Comparison of ENCODE assay signal across 13 cellular contexts in genomic region chr3:48928679-48929078, GRCh38. TPM values are rescaled to one million over a fixed set of nuclear protein-coding genes. Genes with fewer than 3 reads are reported as not detected.
DNase-seq lines count a peak whose midpoint lies in the region; ATAC-seq, FAIRE-seq and TF ChIP-seq lines count a peak whose summit lies in the region.
"Had no signal": no experiment of that assay in that cellular context is flagged by ENCODE, and none has a peak within 500 bp of the region (broad histone marks: within the 10 kb centered on the region; RNA-seq: fewer than 3 reads in every experiment).

No MANE protein-coding gene starts in this region.

- no peaks in the 10 kb centered on the region; the same call in none of the 2 replicates for H4K20me1 ChIP-seq in GM12878 (ENCODE audit: control insufficient read depth, insufficient read depth)

- TF ChIP-seq CTCF in GM12878 (IDR thresholded peaks at IDR 0.05 in 2 of 3, conservative IDR thresholded peaks at IDR 0.05 in 1 of 3; ENCODE audit: control insufficient read depth in 2 of 3, extremely low read depth in 1 of 3, insufficient read depth in 1 of 3, low read depth in 3 of 3, low read length in 3 of 3) (no peak), mucosa of descending colon (IDR thresholded peaks at IDR 0.05) (no peak)

- BruUV-seq in GM12878 (replicated peaks; lab: Mats Ljungman, UMichigan), result no TSS peak

- H3K4me2 ChIP-seq in GM12878 (ENCODE audit: control insufficient read depth, insufficient read depth), result peak overlapping the region; percentile 67

- H3K27ac Mint-ChIP-seq in activated naive CD4-positive, alpha-beta T cell treated with anti-CD3 and anti-CD28 coated beads, Interleukin-2, amount 50 U/mL, for 24 hours, result peak overlapping the region; percentile 12

- H3K79me2 ChIP-seq in GM12878 (ENCODE audit: control insufficient read depth, insufficient read depth, low read length), result peaks cover 66% of the 10 kb centered on the region

- CTCF ChIA-PET in GM12878 (lab: Yijun Ruan, JAX), result interaction anchor here (0.5 to 4.0 kb wide), 9 partner anchors 8 to 242 kb away, joined by 3 to 18 read pairs (median 4); partner anchors contain the start of genes ARIH2 and NCKIPSD

- POLR2A ChIA-PET in GM12878 (lab: Charles Lee), result interaction anchor here (0.6 to 2.7 kb wide), 5 partner anchors 10 to 189 kb away, joined by 4 to 14 read pairs (median 4); partner anchors contain the start of genes ARIH2, SLC25A20 and WDR6

- peak overlapping the region; percentile 51 for H3K4me3 Mint-ChIP-seq in activated naive CD4-positive, alpha-beta T cell treated with anti-CD3 and anti-CD28 coated beads, Interleukin-2, amount 50 U/mL, for 24 hours

- in situ Hi-C loops in GM12878 (cut with MboI), result no loop called here

- H3K4me1 Mint-ChIP-seq in activated naive CD4-positive, alpha-beta T cell treated with anti-CD3 and anti-CD28 coated beads, Interleukin-2, amount 50 U/mL, for 24 hours, result peaks cover 64% of the 10 kb centered on the region

- SMC1A ChIA-PET in GM12878 (lab: Charles Lee; ENCODE audit: uncharacterized antibody, unreplicated experiment), result interaction anchor here (1.0 to 5.3 kb wide), 7 partner anchors 10 to 109 kb away, joined by 3 to 23 read pairs (median 5); partner anchors contain the start of gene ARIH2

- H3K9me3 ChIP-seq in GM12878 (replicated peaks; ENCODE audit: control insufficient read depth, insufficient read depth, low read length) (no peaks in the 10 kb centered on the region), mucosa of descending colon (no peaks in the 10 kb centered on the region)
- no peaks in the 10 kb centered on the region for H3K9me3 ChIP-seq in effector memory CD4-positive, alpha-beta T cell (ENCODE audit: control insufficient read depth, low read length)

- no peak overlapping the region; the same call in 1 of the 2 replicates for H3K9ac ChIP-seq in GM12878 (ENCODE audit: control insufficient read depth, insufficient read depth, low read length)

- no peak overlapping the region; the same call in 1 of the 2 replicates for H3K27ac ChIP-seq in GM12878 (ENCODE audit: control insufficient read depth, insufficient read depth)
- H3K27ac ChIP-seq in effector memory CD4-positive, alpha-beta T cell (ENCODE audit: insufficient read depth, low read length, poor library complexity, severe bottlenecking), result no peak overlapping the region
- H3K27ac ChIP-seq: HL-60 had no signal

- H3K9me3 Mint-ChIP-seq in activated naive CD4-positive, alpha-beta T cell treated with anti-CD3 and anti-CD28 coated beads, Interleukin-2, amount 50 U/mL, for 24 hours, result no peaks in the 10 kb centered on the region

- no peak overlapping the region for H2AFZ ChIP-seq in GM12878 (ENCODE audit: control insufficient read depth, low read depth, low read length)

- no peak for DNase-seq in activated naive CD4-positive, alpha-beta T cell treated with anti-CD3 and anti-CD28 coated beads, Interleukin-2, amount 50 U/mL, for 16 hours
- DNase-seq in M059J (ENCODE audit: low read depth) (peak; percentile 23), GM12878 (ENCODE audit: low read depth, low spot score) (no peak), renal cortical epithelial cell (ENCODE audit: low read depth) (peak; percentile 32), OCI-M1 (lab: John Stamatoyannopoulos, UW) (no peak), mucosa of descending colon (no peak)
- DNase-seq in effector memory CD4-positive, alpha-beta T cell, result no peak
- DNase-seq: activated gamma-delta T cell, foreskin melanocyte, MM.1S had no signal

- H3K36me3 Mint-ChIP-seq in activated naive CD4-positive, alpha-beta T cell treated with anti-CD3 and anti-CD28 coated beads, Interleukin-2, amount 50 U/mL, for 24 hours, result peaks cover 18% of the 10 kb centered on the region

- peak; percentile 41 for ATAC-seq in GM12878
- ATAC-seq in mucosa of descending colon, result no peak
- ATAC-seq: left lobe of liver had no signal

- TF ChIP-seq RAD21 in GM12878 (IDR thresholded peaks at IDR 0.05; ENCODE audit: insufficient read depth, low read depth, low read length), result no peak

- intact Hi-C loops in GM12878 (cut with micrococcal nuclease; ENCODE audit: unreplicated experiment), result no loop called here
- intact Hi-C loops in mucosa of descending colon (cut with DNase I, micrococcal nuclease), result no loop called here

- no peak for TF ChIP-seq EP300 in GM12878 (IDR thresholded peaks at IDR 0.05; ENCODE audit: borderline replicate concordance in 1 of 2, control insufficient read depth in 1 of 2, low read depth in 2 of 2, low read length in 2 of 2)

- H3K27me3 ChIP-seq in GM12878 (replicated peaks in 1 of 2; ENCODE audit: control insufficient read depth in 2 of 2, insufficient read depth in 2 of 2, low read length in 1 of 2), result no peaks in the 10 kb centered on the region
- H3K27me3 ChIP-seq in effector memory CD4-positive, alpha-beta T cell (replicated peaks; ENCODE audit: control insufficient read depth, insufficient read depth, low read length, poor library complexity, severe bottlenecking), result no peaks in the 10 kb centered on the region

- 0% methylated on average over 1 of the region's 1 CpG for WGBS in GM12878 (ENCODE audit: insufficient coverage, insufficient replicate concordance, low lambda C conversion rate, missing lambda C conversion rate)

- H3K4me1 ChIP-seq in GM12878 (ENCODE audit: control insufficient read depth, insufficient read depth, low read length), result peaks cover 30% of the 10 kb centered on the region
- no peaks in the 10 kb centered on the region for H3K4me1 ChIP-seq in effector memory CD4-positive, alpha-beta T cell (ENCODE audit: control insufficient read depth, insufficient read depth, low read length, poor library complexity, severe bottlenecking)
- peaks cover 25% of the 10 kb centered on the region for H3K4me1 ChIP-seq in mucosa of descending colon (ENCODE audit: low read depth)

- no peak for TF ChIP-seq POLR2A in GM12878 (IDR thresholded peaks at IDR 0.05; ENCODE audit: low read depth, low read length)

- FAIRE-seq in GM12878 (lab: Jason Lieb, UNC), result no peak

- H3K4me3 ChIP-seq in GM12878 (0 out of 2 replicates have a peak overlapping the region, but pooled peaks have one; percentile 14), mucosa of descending colon (no peak overlapping the region)
- H3K4me3 ChIP-seq in effector memory CD4-positive, alpha-beta T cell (ENCODE audit: insufficient read depth, low read depth, low read length, poor library complexity, severe bottlenecking), result no peak overlapping the region

- RAD21 ChIA-PET in GM12878 (lab: Charles Lee; ENCODE audit: unreplicated experiment), result interaction anchor here (1.0 to 2.9 kb wide), 2 partner anchors 9 to 31 kb away, joined by 3 to 15 read pairs; partner anchors contain the start of gene ARIH2

- H3K36me3 ChIP-seq in GM12878 (ENCODE audit: control insufficient read depth in 2 of 2, insufficient read depth in 2 of 2, low read length in 1 of 2), result peaks cover 3 to 25% of the 10 kb centered on the region in 2 experiments
- peaks cover 35% of the 10 kb centered on the region for H3K36me3 ChIP-seq in effector memory CD4-positive, alpha-beta T cell (ENCODE audit: control insufficient read depth, insufficient read depth, low read length)
- peaks cover 6% of the 10 kb centered on the region for H3K36me3 ChIP-seq in mucosa of descending colon (ENCODE audit: low read depth)

- H3K27me3 Mint-ChIP-seq in activated naive CD4-positive, alpha-beta T cell treated with anti-CD3 and anti-CD28 coated beads, Interleukin-2, amount 50 U/mL, for 24 hours, result no peaks in the 10 kb centered on the region

TF ChIP-seq in GM12878, 131 proteins besides CTCF, POLR2A, EP300 and RAD21 (continues in another document):
- TF ChIP-seq GABPA (IDR thresholded peaks at IDR 0.05; ENCODE audit: low read depth), result 0 out of 2 replicates have a peak, but pooled peaks have one; percentile 19

RNA-seq across cellular contexts. Expression of gene ARIH2, which starts 10.0 kb away (rescaled TPM):
- 88.4 and 94.3 TPM in 2 replicates for total RNA-seq in M059J (2014; rRNA removed; shearing (Covaris generic))
- total RNA-seq in GM12878 (2013; cell fraction: nucleolus; rRNA removed), result 128 and 140 TPM in 2 replicates
- total RNA-seq in GM12878 (2014; rRNA removed) (74.7 and 77.4 TPM in 2 replicates), GM12878 (2014; rRNA removed; fragmentation: Illumina TruSeq; extraction: Trizol) (63.6 and 67.1 TPM in 2 replicates), GM12878 (2021) (58.7 and 61.8 TPM in 2 replicates), renal cortical epithelial cell (63.2 and 79.8 TPM in 2 replicates), mucosa of descending colon (100 to 1,000 TPM in 1 of 3 donors, 10 to 100 TPM in 2; 73.3 to 109 (median 82.1) TPM)
- polyA plus RNA-seq in GM12878 (2011; ENCODE audit: low read depth), result 30.9 TPM
- polyA plus RNA-seq in GM12878 (2011; rRNA removed) (59.7 and 74.0 TPM in 2 replicates), GM12878 (2014; fragmentation: Illumina TruSeq; extraction: Trizol) (50.5 and 60.2 TPM in 2 replicates), GM12878 (2014; fragmentation: Nextera tagmentation; extraction: Ambion mirVana) (10 to 100 TPM; 18.7 to 22.2 TPM), GM12878 (2014; rRNA removed) (56.8 and 58.5 TPM in 2 replicates), GM12878 (2016; fragmentation: Nextera tagmentation; extraction: Ambion mirVana) (10 to 100 TPM; 70.1 to 74.4 TPM)
- polyA plus RNA-seq in GM12878 (2011; cell fraction: cytosol; rRNA removed), result 67.2 and 70.7 TPM in 2 replicates
- 67.3 and 73.8 TPM in 2 replicates for polyA plus RNA-seq in GM12878 (2011; cell fraction: nucleus; rRNA removed)
- 32.0 and 43.5 TPM in 2 replicates for polyA plus RNA-seq in GM12878 (2012)
- polyA minus RNA-seq in GM12878 (2011; rRNA and poly(A)+ RNA removed), result 83.8 and 86.3 TPM in 2 replicates
- 24.6 and 41.0 TPM in 2 replicates for polyA minus RNA-seq in GM12878 (2011; cell fraction: cytosol; rRNA and poly(A)+ RNA removed)
- 28.0 and 56.9 TPM in 2 replicates for polyA minus RNA-seq in GM12878 (2011; cell fraction: nucleus; rRNA and poly(A)+ RNA removed)

RNA-seq across cellular contexts. Expression of gene SLC25A20, which starts 30.0 kb away (rescaled TPM):
- total RNA-seq in M059J (2014; rRNA removed; shearing (Covaris generic)), result 14.5 and 28.2 TPM in 2 replicates
- total RNA-seq in GM12878 (2013; cell fraction: nucleolus; rRNA removed), result 10.9 and 13.8 TPM in 2 replicates
- total RNA-seq in GM12878 (2014; rRNA removed) (22.4 and 22.9 TPM in 2 replicates), GM12878 (2014; rRNA removed; fragmentation: Illumina TruSeq; extraction: Trizol) (20.7 and 24.2 TPM in 2 replicates), GM12878 (2021) (12.9 and 14.5 TPM in 2 replicates), renal cortical epithelial cell (22.4 and 23.4 TPM in 2 replicates), mucosa of descending colon (10 to 100 TPM; 32.7 to 39.0 (median 36.9) TPM)
- polyA plus RNA-seq in GM12878 (2011; ENCODE audit: low read depth), result 16.1 TPM
- polyA plus RNA-seq in GM12878 (2011; rRNA removed) (26.2 and 31.5 TPM in 2 replicates), GM12878 (2014; fragmentation: Illumina TruSeq; extraction: Trizol) (21.9 and 24.0 TPM in 2 replicates), GM12878 (2014; fragmentation: Nextera tagmentation; extraction: Ambion mirVana) (10 to 100 TPM; 14.4 to 18.7 TPM), GM12878 (2014; rRNA removed) (18.5 TPM in 2 replicates), GM12878 (2016; fragmentation: Nextera tagmentation; extraction: Ambion mirVana) (10 to 100 TPM; 31.5 to 38.6 TPM)
- 15.0 and 18.6 TPM in 2 replicates for polyA plus RNA-seq in GM12878 (2011; cell fraction: cytosol; rRNA removed)
- polyA plus RNA-seq in GM12878 (2011; cell fraction: nucleus; rRNA removed), result 16.0 and 16.8 TPM in 2 replicates
- 13.6 and 19.1 TPM in 2 replicates for polyA plus RNA-seq in GM12878 (2012)
- 10.4 and 16.0 TPM in 2 replicates for polyA minus RNA-seq in GM12878 (2011; rRNA and poly(A)+ RNA removed)
- 2.5 and 3.1 TPM in 2 replicates for polyA minus RNA-seq in GM12878 (2011; cell fraction: cytosol; rRNA and poly(A)+ RNA removed)
- polyA minus RNA-seq in GM12878 (2011; cell fraction: nucleus; rRNA and poly(A)+ RNA removed), result 2.4 and 3.8 TPM in 2 replicates

Comparison
In these comparisons a context has a peak if more than half of its experiments do, and no peak if none do; other contexts are left out.
1. DNase-seq: peak in M059J (single experiment) and renal cortical epithelial cell (single experiment); none in activated naive CD4-positive, alpha-beta T cell treated with anti-CD3 and anti-CD28 coated beads, Interleukin-2, amount 50 U/mL, for 16 hours (single experiment), GM12878 (single experiment), effector memory CD4-positive, alpha-beta T cell (0 of 3), OCI-M1 (single experiment) and mucosa of descending colon (0 of 3).